ENCODE assay signal across 7 cellular contexts in genomic region chr4:139167774-139168444, GRCh38. TPM values are rescaled to one million over a fixed set of nuclear protein-coding genes. Genes with fewer than 3 reads are reported as not detected.
DNase-seq lines count a peak whose midpoint lies in the region; ATAC-seq, FAIRE-seq and TF ChIP-seq lines count a peak whose summit lies in the region.

No MANE protein-coding gene starts in this region.

- no peak for TF ChIP-seq CTCF in GM20000 (IDR thresholded peaks at IDR 0.05; ENCODE audit: extremely low read depth, missing control alignments)
- peak; percentile 62 for TF ChIP-seq CTCF in OCI-LY1 (IDR thresholded peaks at IDR 0.05; ENCODE audit: low read length)
- TF ChIP-seq CTCF in endothelial cell of umbilical vein (IDR thresholded peaks at IDR 0.05; ENCODE audit: extremely low read depth in 1 of 2, insufficient read depth in 1 of 2, low read depth in 1 of 2, low read length in 2 of 2), result peak in 1 of 2 donors; percentile 28
- TF ChIP-seq CTCF in neural crest cell (conservative IDR thresholded peaks at IDR 0.05), result peak; percentile 61

- TF ChIP-seq POLR2A in endothelial cell of umbilical vein (IDR thresholded peaks at IDR 0.05; ENCODE audit: low read depth, low read length), result no peak

- H4K20me1 ChIP-seq in OCI-LY1 (ENCODE audit: insufficient read depth, low read length) (no peaks in the 10 kb centered on the region), endothelial cell of umbilical vein (replicated peaks; ENCODE audit: control insufficient read depth, extremely low read depth, insufficient read depth, low read length) (peaks cover 4% of the 10 kb centered on the region)

- no peaks in the 10 kb centered on the region for H3K9me2 ChIP-seq in OCI-LY1 (ENCODE audit: low read depth, low read length)

- no peak overlapping the region for H3K27ac ChIP-seq in OCI-LY1 (ENCODE audit: low read depth, low read length, poor library complexity, severe bottlenecking)
- no peak overlapping the region for H3K27ac ChIP-seq in endothelial cell of umbilical vein (ENCODE audit: insufficient read depth, low read depth, low read length)

- H3K27me3 ChIP-seq in OCI-LY1 (ENCODE audit: insufficient read depth, low read length) (no peaks in the 10 kb centered on the region), endothelial cell of umbilical vein (ENCODE audit: control insufficient read depth in 2 of 2, insufficient read depth in 2 of 2, low read length in 2 of 2) (no peaks in the 10 kb centered on the region)

- no peak overlapping the region for H3K4me2 ChIP-seq in OCI-LY1 (ENCODE audit: low read length)
- H3K4me2 ChIP-seq in endothelial cell of umbilical vein (ENCODE audit: insufficient read depth, low read length), result no peak overlapping the region

- H3K4me1 ChIP-seq in OCI-LY1 (ENCODE audit: insufficient read depth, low read length, severe bottlenecking) (peaks cover 8% of the 10 kb centered on the region), endothelial cell of umbilical vein (ENCODE audit: control insufficient read depth, extremely low read depth, insufficient read depth, low read length) (peaks cover 9% of the 10 kb centered on the region)

- H3K27ac Mint-ChIP-seq in neural crest cell (ENCODE audit: unreplicated experiment), result no peak overlapping the region

- H3K36me3 Mint-ChIP-seq in neural crest cell (ENCODE audit: low read depth), result no peaks in the 10 kb centered on the region

- no peaks in the 10 kb centered on the region for H3K9me1 ChIP-seq in endothelial cell of umbilical vein (replicated peaks; ENCODE audit: control insufficient read depth, extremely low read depth, insufficient read depth, low read length)

- no peaks in the 10 kb centered on the region for H3K9me3 Mint-ChIP-seq in neural crest cell

- H3F3A ChIP-seq in OCI-LY1 (ENCODE audit: insufficient read depth, low read length), result no peaks in the 10 kb centered on the region

- H3K4me3 ChIP-seq in OCI-LY1 (ENCODE audit: low read depth, low read length, poor library complexity, severe bottlenecking) (no peak overlapping the region), endothelial cell of umbilical vein (replicated peaks in 1 of 3; ENCODE audit: insufficient read depth in 1 of 3, low read depth in 1 of 3, low read length in 3 of 3) (no peak overlapping the region)

- H3K36me3 ChIP-seq in OCI-LY1 (ENCODE audit: insufficient read depth, low read length) (no peaks in the 10 kb centered on the region), endothelial cell of umbilical vein (ENCODE audit: control insufficient read depth in 2 of 2, extremely low read depth in 1 of 2, insufficient read depth in 2 of 2, low read length in 2 of 2) (no peaks in the 10 kb centered on the region)

- dilution Hi-C loops in endothelial cell of umbilical vein (cut with MboI; ENCODE audit: extremely low pct_ligation_motif_present, low sequenced_read_pairs), result no loop called here

- H3K9ac ChIP-seq in OCI-LY1 (ENCODE audit: low read length), result no peak overlapping the region
- no peak overlapping the region for H3K9ac ChIP-seq in endothelial cell of umbilical vein (replicated peaks; ENCODE audit: extremely low read depth, insufficient read depth, low read length)

- H3K27me3 Mint-ChIP-seq in neural crest cell (ENCODE audit: low read depth), result no peaks in the 10 kb centered on the region

- DNase-seq in GM20000 (ENCODE audit: low spot score) (peak; percentile 23), endothelial cell of umbilical vein (ENCODE audit: low read depth, low spot score) (peak; percentile 36), neural crest cell (ENCODE audit: low read depth, low spot score) (no peak)
- DNase-seq in activated naive CD4-positive, alpha-beta T cell (lab: John Stamatoyannopoulos, UW), result no peak
- DNase-seq in activated CD4-positive, alpha-beta T cell treated with anti-CD3 and anti-CD28 coated beads for 4 hours, result no peak

- intact Hi-C loops in endothelial cell of umbilical vein (cut with micrococcal nuclease), result loop anchor here (1.0 to 2.0 kb wide), 2 partner anchors 69 to 137 kb away; no protein-coding TSS in a partner anchor

- H3K79me2 ChIP-seq in OCI-LY1 (ENCODE audit: insufficient read depth, low read length) (no peaks in the 10 kb centered on the region), endothelial cell of umbilical vein (ENCODE audit: control insufficient read depth, insufficient read depth, low read length) (peaks cover 2% of the 10 kb centered on the region)

- no peak for ATAC-seq in HG02840 (IDR thresholded peaks at IDR 0.05; ENCODE audit: low FRiP score, unreplicated experiment)

- H2AFZ ChIP-seq in OCI-LY1 (ENCODE audit: low read length) (no peak overlapping the region), endothelial cell of umbilical vein (ENCODE audit: low read depth, low read length) (no peak overlapping the region)

- POLR2A ChIA-PET in endothelial cell of umbilical vein (lab: Charles Lee), result no interaction called here

- no peak overlapping the region for H3K4me3 Mint-ChIP-seq in neural crest cell

- no peaks in the 10 kb centered on the region for H3K9me3 ChIP-seq in OCI-LY1 (ENCODE audit: low read length)
- H3K9me3 ChIP-seq in endothelial cell of umbilical vein (replicated peaks; ENCODE audit: control insufficient read depth, insufficient read depth, low read length), result no peaks in the 10 kb centered on the region

- CTCF ChIA-PET in endothelial cell of umbilical vein (lab: Charles Lee), result interaction anchor here (0.7 to 2.8 kb wide), 16 partner anchors 10 to 137 kb away, joined by 3 to 27 read pairs (median 4); partner anchors contain the start of gene ELF2

- no TSS peak for BruUV-seq in endothelial cell of umbilical vein (replicated peaks; lab: Mats Ljungman, UMichigan)

- FAIRE-seq in endothelial cell of umbilical vein (lab: Jason Lieb, UNC), result no peak

- H3K4me1 Mint-ChIP-seq in neural crest cell, result peaks cover 4% of the 10 kb centered on the region

TF ChIP-seq in endothelial cell of umbilical vein, 7 proteins besides CTCF, POLR2A, EP300 and RAD21:
- TF ChIP-seq EZH2 (IDR thresholded peaks at IDR 0.05; ENCODE audit: borderline replicate concordance, low read depth, low read length, severe bottlenecking) (no peak), GATA2 (IDR thresholded peaks at IDR 0.05; ENCODE audit: insufficient read depth, insufficient read length, low read depth, low read length) (no peak)

RNA-seq across cellular contexts. Expression of gene ELF2, which starts 9.1 kb away (rescaled TPM):
- total RNA-seq in endothelial cell of umbilical vein, result 35.1 and 36.1 TPM in 2 replicates
- 15.1 and 16.4 TPM in 2 replicates for polyA plus RNA-seq in endothelial cell of umbilical vein
- polyA plus RNA-seq in endothelial cell of umbilical vein (2011; cell fraction: cytosol; rRNA removed), result 19.9 and 22.2 TPM in 2 replicates
- polyA plus RNA-seq in endothelial cell of umbilical vein (2011; cell fraction: nucleus; rRNA removed), result 35.3 and 36.0 TPM in 2 replicates
- polyA plus RNA-seq in endothelial cell of umbilical vein (2012), result 18.5 and 21.3 TPM in 2 replicates
- polyA minus RNA-seq in endothelial cell of umbilical vein, result 40.9 and 43.3 TPM in 2 replicates
- polyA minus RNA-seq in endothelial cell of umbilical vein (2011; cell fraction: cytosol; rRNA and poly(A)+ RNA removed), result 30.8 TPM
- polyA minus RNA-seq in endothelial cell of umbilical vein (2011; cell fraction: nucleus; rRNA and poly(A)+ RNA removed), result 46.9 and 62.0 TPM in 2 replicates
- 37.8 and 39.4 TPM in 2 replicates for total RNA-seq in neural crest cell

Comparison
In these comparisons a context has a peak if more than half of its experiments do, and no peak if none do; other contexts are left out.
1. DNase-seq: peak in GM20000 (single experiment) and endothelial cell of umbilical vein (single experiment); none in neural crest cell (single experiment), activated naive CD4-positive, alpha-beta T cell (0 of 4) and activated CD4-positive, alpha-beta T cell treated with anti-CD3 and anti-CD28 coated beads for 4 hours (0 of 2).